Comparison of ENCODE assay signal across 8 cellular contexts in genomic region chr4:84750260-84750955, GRCh38.
DNase-seq lines count a peak whose midpoint lies in the region; ATAC-seq, FAIRE-seq and TF ChIP-seq lines count a peak whose summit lies in the region.
"Had no signal": no experiment of that assay in that cellular context is flagged by ENCODE, and none has a peak within 500 bp of the region (broad histone marks: within the 10 kb centered on the region; RNA-seq: fewer than 3 reads in every experiment).

No MANE protein-coding gene starts in this region.

- ATAC-seq in sciatic nerve, result peak; percentile 68

- FAIRE-seq in TTC549 (lab: Jason Lieb, UNC), result peak; percentile 87

- peaks cover 5% of the 10 kb centered on the region for H3K27me3 Mint-ChIP-seq in activated CD4-positive, alpha-beta T cell treated with anti-CD3 and anti-CD28 coated beads, Interleukin-2, amount 10 ng/mL, durations not matched to agents 7 days and 5 days

- H3K4me3 Mint-ChIP-seq in activated CD4-positive, alpha-beta T cell treated with anti-CD3 and anti-CD28 coated beads, Interleukin-2, amount 10 ng/mL, durations not matched to agents 7 days and 5 days, result no peak overlapping the region

- H3K9me3 Mint-ChIP-seq in activated CD4-positive, alpha-beta T cell treated with anti-CD3 and anti-CD28 coated beads, Interleukin-2, amount 10 ng/mL, durations not matched to agents 7 days and 5 days, result no peaks in the 10 kb centered on the region
- H3K9me3 Mint-ChIP-seq: activated naive CD4-positive, alpha-beta T cell treated with anti-CD3 and anti-CD28 coated beads, Interleukin-2, amount 50 U/mL, for 72 hours had no signal

- POLR2A ChIA-PET in activated CD4-positive, alpha-beta T cell treated with anti-CD3 and anti-CD28 coated beads, Interleukin-2, amount 10 ng/mL, durations not matched to agents 7 days and 5 days (lab: Charles Lee), result no interaction called here

- H3K4me1 Mint-ChIP-seq in activated CD4-positive, alpha-beta T cell treated with anti-CD3 and anti-CD28 coated beads, Interleukin-2, amount 10 ng/mL, durations not matched to agents 7 days and 5 days, result no peaks in the 10 kb centered on the region

- CTCF ChIA-PET in activated CD4-positive, alpha-beta T cell treated with anti-CD3 and anti-CD28 coated beads, Interleukin-2, amount 10 ng/mL, durations not matched to agents 7 days and 5 days (lab: Charles Lee), result interaction anchor here (0.7 to 1.5 kb wide), 2 partner anchors 127 to 221 kb away, joined by 3 read pairs; no protein-coding TSS in a partner anchor

- no peak overlapping the region for H3K4me3 ChIP-seq in GM12865 (ENCODE audit: low read depth, low read length)

- DNase-seq in GM12865 (ENCODE audit: low read depth) (peak; percentile 52), HCEC 1CT (peak; percentile 4), MV-4-11 (lab: John Stamatoyannopoulos, UW) (peak; percentile 50), glomerular endothelial cell (ENCODE audit: extremely low read depth, low read depth, low spot score) (peak; percentile 31), sciatic nerve (ENCODE audit: low spot score) (no peak)
- DNase-seq in activated CD4-positive, alpha-beta T cell treated with anti-CD3 and anti-CD28 coated beads, Interleukin-2, amount 10 ng/mL, durations not matched to agents 7 days and 5 days, result no peak

- no peaks in the 10 kb centered on the region for H3K36me3 Mint-ChIP-seq in activated CD4-positive, alpha-beta T cell treated with anti-CD3 and anti-CD28 coated beads, Interleukin-2, amount 10 ng/mL, durations not matched to agents 7 days and 5 days (ENCODE audit: low read depth)
- H3K36me3 Mint-ChIP-seq: activated naive CD4-positive, alpha-beta T cell treated with anti-CD3 and anti-CD28 coated beads, Interleukin-2, amount 50 U/mL, for 72 hours had no signal

- peak; percentile 52 for TF ChIP-seq CTCF in GM12865 (IDR thresholded peaks at IDR 0.05; ENCODE audit: insufficient read depth, low read depth, low read length, missing control alignments)

- H3K27ac Mint-ChIP-seq in activated CD4-positive, alpha-beta T cell treated with anti-CD3 and anti-CD28 coated beads, Interleukin-2, amount 10 ng/mL, durations not matched to agents 7 days and 5 days, result no peak overlapping the region
- H3K27ac Mint-ChIP-seq: activated naive CD4-positive, alpha-beta T cell treated with anti-CD3 and anti-CD28 coated beads, Interleukin-2, amount 50 U/mL, for 72 hours had no signal

- intact Hi-C loops in sciatic nerve (cut with DNase I), result loop anchor here (5.0 kb wide), 1 partner anchor 217 kb away; the partner anchor contains the start of gene WDFY3

Comparison
In these comparisons a context has a peak if more than half of its experiments do, and no peak if none do; other contexts are left out.
1. DNase-seq: peak in GM12865 (single experiment), HCEC 1CT (single experiment), MV-4-11 (single experiment) and glomerular endothelial cell (single experiment); none in sciatic nerve (single experiment) and activated CD4-positive, alpha-beta T cell treated with anti-CD3 and anti-CD28 coated beads, Interleukin-2, amount 10 ng/mL, durations not matched to agents 7 days and 5 days (single experiment).